In the genomic region with DNA sequence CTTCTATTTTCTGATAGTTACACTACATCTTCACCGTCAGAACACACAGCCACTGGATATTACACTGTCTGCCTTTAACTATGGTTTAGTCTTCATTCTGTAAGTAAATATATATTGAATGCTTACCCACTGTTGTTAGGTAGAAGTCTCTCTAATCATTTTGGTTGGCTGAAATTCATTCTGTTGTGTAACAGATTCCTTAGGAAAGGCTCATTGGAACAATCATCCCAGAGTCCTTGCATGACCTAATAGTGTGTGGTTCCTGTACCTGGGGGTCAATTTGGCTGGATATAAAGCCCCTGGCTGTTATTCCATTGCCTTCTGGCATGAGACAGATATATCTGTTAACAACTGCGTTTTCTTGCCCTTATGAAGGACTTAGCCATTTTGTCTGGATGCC, we compare ENCODE assay signal across 14 cellular contexts. TPM values are rescaled to one million over a fixed set of nuclear protein-coding genes. Genes with fewer than 3 reads are reported as not detected.
DNase-seq lines count a peak whose midpoint lies in the region; ATAC-seq and TF ChIP-seq lines count a peak whose summit lies in the region.
"Had no signal": no experiment of that assay in that cellular context is flagged by ENCODE, and none has a peak within 500 bp of the region (broad histone marks: within the 10 kb centered on the region; RNA-seq: fewer than 3 reads in every experiment).

No MANE protein-coding gene starts in this region.

- dilution Hi-C loops in IMR-90 (cut with HindIII; ENCODE audit: low sequenced_read_pairs, unreplicated experiment): no loop called here

- H2AK9ac ChIP-seq in IMR-90 (replicated peaks; ENCODE audit: low read depth, low read length, poor library complexity): no peak overlapping the region

- peaks cover 2% of the 10 kb centered on the region; the same call in 1 of the 2 replicates for H3K4me1 ChIP-seq in IMR-90 (ENCODE audit: control insufficient read depth, insufficient read depth, low read length)
- H3K4me1 ChIP-seq in testis: no peaks in the 10 kb centered on the region
- H3K4me1 ChIP-seq: Caco-2, HAP-1 had no signal

- in situ Hi-C loops in IMR-90 (cut with MboI; ENCODE audit: low sequenced_read_pairs): loop anchor here (25.0 kb wide), 1 partner anchor 767 kb away; no protein-coding TSS in a partner anchor

- no peaks in the 10 kb centered on the region for H3K9me1 ChIP-seq in IMR-90 (ENCODE audit: insufficient read depth, low read length)

- no peak overlapping the region for H2BK20ac ChIP-seq in IMR-90 (ENCODE audit: low read depth, low read length)

- no peak overlapping the region for H3K14ac ChIP-seq in IMR-90 (replicated peaks; ENCODE audit: low read depth, low read length)

- CTCF ChIA-PET in IMR-90 (lab: Yijun Ruan, JAX): no interaction called here

- no peak overlapping the region for H3K18ac ChIP-seq in IMR-90 (ENCODE audit: low read depth, low read length)

- intact Hi-C loops in IMR-90 (cut with micrococcal nuclease): no loop called here
- intact Hi-C loops in testis (cut with DNase I; ENCODE audit: low total_unique reads): no loop called here

- TF ChIP-seq RAD21 in IMR-90 (IDR thresholded peaks at IDR 0.05; ENCODE audit: low read length): no peak

- no peak overlapping the region for H3K9ac ChIP-seq in IMR-90 (ENCODE audit: low read depth, low read length)

- POLR2A ChIA-PET in IMR-90 (lab: Charles Lee; ENCODE audit: unreplicated experiment): no interaction called here

- H2BK15ac ChIP-seq in IMR-90 (ENCODE audit: low read depth, low read length): no peak overlapping the region

- TF ChIP-seq CTCF in IMR-90 (conservative IDR thresholded peaks at IDR 0.05; ENCODE audit: low read depth, low read length) (no peak), testis (IDR thresholded peaks at IDR 0.05) (no peak)

- H4K20me1 ChIP-seq in IMR-90 (ENCODE audit: insufficient read depth, low read length): no peaks in the 10 kb centered on the region

- H2AFZ ChIP-seq in IMR-90 (replicated peaks; ENCODE audit: low read length, poor library complexity): no peak overlapping the region

- H3K4me3 ChIP-seq in IMR-90 (ENCODE audit: insufficient read depth, low read depth, low read length) (no peak overlapping the region), testis (no peak overlapping the region)
- H3K4me3 ChIP-seq: HAP-1 had no signal

- peaks cover 0 to 6% of the 10 kb centered on the region in 2 experiments for H3K79me1 ChIP-seq in IMR-90 (ENCODE audit: low read depth in 1 of 2, low read length in 2 of 2)

- no peak overlapping the region for H4K8ac ChIP-seq in IMR-90 (ENCODE audit: low read depth in 2 of 2, low read length in 2 of 2)

- peaks cover 4% of the 10 kb centered on the region for H3K36me3 ChIP-seq in IMR-90 (ENCODE audit: control insufficient read depth, insufficient read depth, low read length)
- no peaks in the 10 kb centered on the region for H3K36me3 ChIP-seq in testis (ENCODE audit: low read depth, missing control alignments)

- no peak overlapping the region for H2BK5ac ChIP-seq in IMR-90 (ENCODE audit: low read depth, low read length, poor library complexity, severe bottlenecking)

- no peak overlapping the region for H3K4me2 ChIP-seq in IMR-90 (ENCODE audit: low read depth, low read length)

- no peak overlapping the region for H2AK5ac ChIP-seq in IMR-90 (ENCODE audit: low read depth, low read length)

- H2BK120ac ChIP-seq in IMR-90 (ENCODE audit: low read depth, low read length): no peak overlapping the region

- ATAC-seq in IMR-90 (ENCODE audit: low read depth): no peak
- ATAC-seq in HG02884 (IDR thresholded peaks at IDR 0.05; ENCODE audit: unreplicated experiment): no peak

- H3K23ac ChIP-seq in IMR-90 (ENCODE audit: low read depth, low read length): no peak overlapping the region

- no peak overlapping the region for H3K56ac ChIP-seq in IMR-90 (ENCODE audit: extremely low read depth, insufficient read depth, low read length)

- H3K27ac ChIP-seq in IMR-90 (ENCODE audit: insufficient read depth, low read length): no peak overlapping the region
- no peak overlapping the region for H3K27ac ChIP-seq in testis
- H3K27ac ChIP-seq: HL-60 had no signal

- H3K27me3 ChIP-seq in IMR-90 (ENCODE audit: control insufficient read depth, insufficient read depth, low read length): no peaks in the 10 kb centered on the region
- no peaks in the 10 kb centered on the region for H3K27me3 ChIP-seq in testis

- H3K9me3 ChIP-seq in IMR-90 (ENCODE audit: control insufficient read depth, insufficient read depth, low read length) (no peaks in the 10 kb centered on the region), testis (no peaks in the 10 kb centered on the region)
- H3K9me3 ChIP-seq: Caco-2, HAP-1 had no signal

- no CpG with 5 or more reads among the region's 2 CpGs for WGBS in IMR-90 (ENCODE audit: extremely low coverage in 2 of 2, insufficient read length in 1 of 2), 2 experiments
- 91 to 97% methylated on average over 2 of the region's 2 CpGs for WGBS in testis, 2 donors

- no peak overlapping the region for H4K5ac ChIP-seq in IMR-90 (ENCODE audit: low read depth, low read length)

- TF ChIP-seq POLR2A in IMR-90 (IDR thresholded peaks at IDR 0.05; ENCODE audit: low read depth, low read length) (no peak), testis (IDR thresholded peaks at IDR 0.05) (no peak)

- H3K4ac ChIP-seq in IMR-90 (ENCODE audit: low read depth, low read length): no peak overlapping the region

- BruUV-seq in IMR-90 (replicated peaks; lab: Mats Ljungman, UMichigan): no TSS peak

- no peak overlapping the region for H4K91ac ChIP-seq in IMR-90 (ENCODE audit: insufficient read depth, low read depth, low read length)

- peak; percentile 57 for DNase-seq in IMR-90
- DNase-seq in astrocyte of the hippocampus (ENCODE audit: low read depth, low spot score): peak; percentile 25
- peak; percentile 60 for DNase-seq in fibroblast of peridontal ligament (ENCODE audit: extremely low read depth)
- peak; percentile 51 for DNase-seq in renal cortical epithelial cell (ENCODE audit: low read depth)
- no peak for DNase-seq in testis
- no peak for DNase-seq in NCI-H82 treated with DMSO at 0.1 percent for 48 hours (lab: John Stamatoyannopoulos, UW; ENCODE audit: unreplicated experiment)
- no peak for DNase-seq in NCI-H2196 treated with DMSO at 0.1 percent for 48 hours (lab: John Stamatoyannopoulos, UW; ENCODE audit: unreplicated experiment)
- DNase-seq: Caco-2; CD8-positive, alpha-beta memory T cell; DND-41; GDM1 had no signal

TF ChIP-seq in IMR-90, 13 proteins besides CTCF, POLR2A, EP300 and RAD21:
- no peak for TF ChIP-seq BHLHE40 (IDR thresholded peaks at IDR 0.05; ENCODE audit: low read depth, low read length)
- peak; percentile 63; the same call in 1 of the 2 replicates for TF ChIP-seq CEBPB (IDR thresholded peaks at IDR 0.05; ENCODE audit: low read depth, low read length)
TF ChIP-seq in IMR-90: peak in this region for 1.

RNA-seq across cellular contexts. Expression of gene BLOC1S5, which starts 9.9 kb away (rescaled TPM):
- total RNA-seq in IMR-90 (2012; rRNA removed) (17.2 and 18.3 TPM in 2 replicates), renal cortical epithelial cell (23.8 and 41.3 TPM in 2 replicates), testis (10 to 100 TPM; 10.9 to 12.1 TPM)
- polyA plus RNA-seq in IMR-90 (2012; rRNA removed) (4.3 and 4.8 TPM in 2 replicates), testis (ENCODE audit: insufficient read depth, low read depth, low replicate concordance) (8.4 TPM)
- polyA plus RNA-seq in IMR-90 (2012; cell fraction: cytosol; rRNA removed): 1.3 and 1.7 TPM in 2 replicates
- 0.17 and 1.5 TPM in 2 replicates for polyA plus RNA-seq in IMR-90 (2012; cell fraction: nucleus; rRNA removed; ENCODE audit: low replicate concordance)

RNA-seq across cellular contexts. Expression of gene EEF1E1, which starts 48.1 kb away (rescaled TPM):
- total RNA-seq in IMR-90 (2012; rRNA removed) (60.0 and 65.8 TPM in 2 replicates), renal cortical epithelial cell (96.9 and 124 TPM in 2 replicates), testis (10 to 100 TPM; 53.5 to 62.4 TPM)
- polyA plus RNA-seq in IMR-90 (2012; rRNA removed) (68.6 and 77.3 TPM in 2 replicates), testis (ENCODE audit: insufficient read depth, low read depth, low replicate concordance) (93.3 TPM)
- polyA plus RNA-seq in IMR-90 (2012; cell fraction: cytosol; rRNA removed): 10.8 and 17.8 TPM in 2 replicates
- 3.3 and 22.4 TPM in 2 replicates for polyA plus RNA-seq in IMR-90 (2012; cell fraction: nucleus; rRNA removed; ENCODE audit: low replicate concordance)

Comparison
In these comparisons a context has a peak if more than half of its experiments do, and no peak if none do; other contexts are left out.
1. DNase-seq: peak in IMR-90 (single experiment), astrocyte of the hippocampus (single experiment), fibroblast of peridontal ligament (single experiment) and renal cortical epithelial cell (single experiment); none in testis (single experiment), NCI-H82 treated with DMSO at 0.1 percent for 48 hours (single experiment) and NCI-H2196 treated with DMSO at 0.1 percent for 48 hours (single experiment).